Comparison of ENCODE assay signal across 17 cellular contexts in the genomic region with DNA sequence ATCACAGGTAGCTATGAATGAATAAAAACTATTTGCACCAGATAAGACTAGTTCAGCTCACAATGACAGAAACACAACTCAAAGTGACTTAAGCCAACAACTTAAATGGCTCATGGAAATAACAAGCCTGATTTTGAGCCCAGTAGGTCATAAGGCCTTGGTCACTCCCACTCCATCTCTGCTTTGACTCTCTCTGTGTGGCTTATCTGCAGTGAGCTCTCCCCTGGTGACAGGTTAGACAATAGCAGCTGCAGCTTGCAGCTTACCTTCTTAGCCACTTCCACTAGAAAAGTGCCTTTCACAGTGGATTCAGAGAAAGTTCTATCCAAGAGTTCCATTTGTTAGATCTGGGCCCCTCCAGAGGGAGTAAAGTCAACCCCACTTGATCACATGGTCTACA.
DNase-seq lines count a peak whose midpoint lies in the region; ATAC-seq and TF ChIP-seq lines count a peak whose summit lies in the region.
"Had no signal": no experiment of that assay in that cellular context is flagged by ENCODE, and none has a peak within 500 bp of the region (broad histone marks: within the 10 kb centered on the region; RNA-seq: fewer than 3 reads in every experiment).

No MANE protein-coding gene starts in this region.

- H3K36me3 Mint-ChIP-seq in WTC11 = no peaks in the 10 kb centered on the region
- H3K36me3 Mint-ChIP-seq in nephron progenitor cell (ENCODE audit: low read depth) = peaks cover 4% of the 10 kb centered on the region
- H3K36me3 Mint-ChIP-seq: CD14-positive monocyte had no signal

- H3K27ac Mint-ChIP-seq in WTC11 = no peak overlapping the region
- peak overlapping the region; percentile 45 for H3K27ac Mint-ChIP-seq in nephron progenitor cell

- DNase-seq in NCI-H82 (lab: John Stamatoyannopoulos, UW) (peak; percentile 3), NCI-H82 treated with DMSO at 0.1 percent for 48 hours (lab: John Stamatoyannopoulos, UW; ENCODE audit: unreplicated experiment) (no peak), ELF-1 (ENCODE audit: low read depth, low spot score) (peak; percentile 11), WTC11 (ENCODE audit: low spot score) (no peak), nephron progenitor cell (no peak), NCI-H2227 treated with DMSO at 0.1 percent for 48 hours (lab: John Stamatoyannopoulos, UW) (no peak), D341Med (ENCODE audit: low spot score) (no peak)
- DNase-seq: GF-D8, KBM-7, NCI-H1105 treated with DMSO at 0.1 percent for 48 hours, NCI-H1694 treated with DMSO at 0.1 percent for 48 hours, NCI-H524, SHP77 treated with DMSO at 0.1 percent for 48 hours had no signal

- H3K27me3 Mint-ChIP-seq in WTC11 (ENCODE audit: low read depth) (no peaks in the 10 kb centered on the region; the same call in 1 of the 2 replicates), nephron progenitor cell (ENCODE audit: low read depth, poor library complexity) (peaks cover 4% of the 10 kb centered on the region)

- H3K4me1 Mint-ChIP-seq in WTC11 (no peaks in the 10 kb centered on the region; the same call in 1 of the 2 replicates), nephron progenitor cell (peaks cover 36% of the 10 kb centered on the region)
- H3K4me1 Mint-ChIP-seq: CD14-positive monocyte had no signal

- H3K9me3 Mint-ChIP-seq in WTC11 (peaks cover 4% of the 10 kb centered on the region), nephron progenitor cell (peaks cover 4% of the 10 kb centered on the region)
- H3K9me3 Mint-ChIP-seq: CD14-positive monocyte had no signal

- ATAC-seq in WTC11 = peak; percentile 56
- no peak for ATAC-seq in GM18520 (IDR thresholded peaks at IDR 0.05; ENCODE audit: unreplicated experiment)
- ATAC-seq: HepG2, SK-N-SH treated with all-trans-retinoic acid at 6 μM for 48 hours had no signal

- POLR2A ChIA-PET in WTC11 (lab: Charles Lee) = no interaction called here

- TF ChIP-seq CTCF in WTC11 (IDR thresholded peaks at IDR 0.05) = no peak
- no peak for TF ChIP-seq CTCF in nephron progenitor cell (IDR thresholded peaks at IDR 0.05)

- CTCF ChIA-PET in WTC11 (lab: Charles Lee) = interaction anchor here (1.0 kb wide), 1 partner anchor 12 kb away, joined by 3 read pairs; no protein-coding TSS in a partner anchor

- no peak overlapping the region for H3K4me3 Mint-ChIP-seq in WTC11
- H3K4me3 Mint-ChIP-seq in nephron progenitor cell = no peak overlapping the region
- H3K4me3 Mint-ChIP-seq: CD14-positive monocyte had no signal

TF ChIP-seq in WTC11, 78 proteins besides CTCF, POLR2A, EP300 and RAD21 (continues in another document):
- no peak for TF ChIP-seq TEAD4 (CRISPR knock-in tag; IDR thresholded peaks at IDR 0.05)
- TF ChIP-seq, protein P1, sequence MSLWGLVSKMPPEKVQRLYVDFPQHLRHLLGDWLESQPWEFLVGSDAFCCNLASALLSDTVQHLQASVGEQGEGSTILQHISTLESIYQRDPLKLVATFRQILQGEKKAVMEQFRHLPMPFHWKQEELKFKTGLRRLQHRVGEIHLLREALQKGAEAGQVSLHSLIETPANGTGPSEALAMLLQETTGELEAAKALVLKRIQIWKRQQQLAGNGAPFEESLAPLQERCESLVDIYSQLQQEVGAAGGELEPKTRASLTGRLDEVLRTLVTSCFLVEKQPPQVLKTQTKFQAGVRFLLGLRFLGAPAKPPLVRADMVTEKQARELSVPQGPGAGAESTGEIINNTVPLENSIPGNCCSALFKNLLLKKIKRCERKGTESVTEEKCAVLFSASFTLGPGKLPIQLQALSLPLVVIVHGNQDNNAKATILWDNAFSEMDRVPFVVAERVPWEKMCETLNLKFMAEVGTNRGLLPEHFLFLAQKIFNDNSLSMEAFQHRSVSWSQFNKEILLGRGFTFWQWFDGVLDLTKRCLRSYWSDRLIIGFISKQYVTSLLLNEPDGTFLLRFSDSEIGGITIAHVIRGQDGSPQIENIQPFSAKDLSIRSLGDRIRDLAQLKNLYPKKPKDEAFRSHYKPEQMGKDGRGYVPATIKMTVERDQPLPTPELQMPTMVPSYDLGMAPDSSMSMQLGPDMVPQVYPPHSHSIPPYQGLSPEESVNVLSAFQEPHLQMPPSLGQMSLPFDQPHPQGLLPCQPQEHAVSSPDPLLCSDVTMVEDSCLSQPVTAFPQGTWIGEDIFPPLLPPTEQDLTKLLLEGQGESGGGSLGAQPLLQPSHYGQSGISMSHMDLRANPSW (CRISPR knock-in tag; conservative IDR thresholded peaks at IDR 0.05; ENCODE audit: low read depth) = no peak
- TF ChIP-seq, protein P2, sequence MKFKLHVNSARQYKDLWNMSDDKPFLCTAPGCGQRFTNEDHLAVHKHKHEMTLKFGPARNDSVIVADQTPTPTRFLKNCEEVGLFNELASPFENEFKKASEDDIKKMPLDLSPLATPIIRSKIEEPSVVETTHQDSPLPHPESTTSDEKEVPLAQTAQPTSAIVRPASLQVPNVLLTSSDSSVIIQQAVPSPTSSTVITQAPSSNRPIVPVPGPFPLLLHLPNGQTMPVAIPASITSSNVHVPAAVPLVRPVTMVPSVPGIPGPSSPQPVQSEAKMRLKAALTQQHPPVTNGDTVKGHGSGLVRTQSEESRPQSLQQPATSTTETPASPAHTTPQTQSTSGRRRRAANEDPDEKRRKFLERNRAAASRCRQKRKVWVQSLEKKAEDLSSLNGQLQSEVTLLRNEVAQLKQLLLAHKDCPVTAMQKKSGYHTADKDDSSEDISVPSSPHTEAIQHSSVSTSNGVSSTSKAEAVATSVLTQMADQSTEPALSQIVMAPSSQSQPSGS (CRISPR knock-in tag; IDR thresholded peaks at IDR 0.05; ENCODE audit: borderline replicate concordance, low read depth) = no peak
- TF ChIP-seq NR2C2 (CRISPR knock-in tag; IDR thresholded peaks at IDR 0.05) = no peak
- TF ChIP-seq, protein P3, sequence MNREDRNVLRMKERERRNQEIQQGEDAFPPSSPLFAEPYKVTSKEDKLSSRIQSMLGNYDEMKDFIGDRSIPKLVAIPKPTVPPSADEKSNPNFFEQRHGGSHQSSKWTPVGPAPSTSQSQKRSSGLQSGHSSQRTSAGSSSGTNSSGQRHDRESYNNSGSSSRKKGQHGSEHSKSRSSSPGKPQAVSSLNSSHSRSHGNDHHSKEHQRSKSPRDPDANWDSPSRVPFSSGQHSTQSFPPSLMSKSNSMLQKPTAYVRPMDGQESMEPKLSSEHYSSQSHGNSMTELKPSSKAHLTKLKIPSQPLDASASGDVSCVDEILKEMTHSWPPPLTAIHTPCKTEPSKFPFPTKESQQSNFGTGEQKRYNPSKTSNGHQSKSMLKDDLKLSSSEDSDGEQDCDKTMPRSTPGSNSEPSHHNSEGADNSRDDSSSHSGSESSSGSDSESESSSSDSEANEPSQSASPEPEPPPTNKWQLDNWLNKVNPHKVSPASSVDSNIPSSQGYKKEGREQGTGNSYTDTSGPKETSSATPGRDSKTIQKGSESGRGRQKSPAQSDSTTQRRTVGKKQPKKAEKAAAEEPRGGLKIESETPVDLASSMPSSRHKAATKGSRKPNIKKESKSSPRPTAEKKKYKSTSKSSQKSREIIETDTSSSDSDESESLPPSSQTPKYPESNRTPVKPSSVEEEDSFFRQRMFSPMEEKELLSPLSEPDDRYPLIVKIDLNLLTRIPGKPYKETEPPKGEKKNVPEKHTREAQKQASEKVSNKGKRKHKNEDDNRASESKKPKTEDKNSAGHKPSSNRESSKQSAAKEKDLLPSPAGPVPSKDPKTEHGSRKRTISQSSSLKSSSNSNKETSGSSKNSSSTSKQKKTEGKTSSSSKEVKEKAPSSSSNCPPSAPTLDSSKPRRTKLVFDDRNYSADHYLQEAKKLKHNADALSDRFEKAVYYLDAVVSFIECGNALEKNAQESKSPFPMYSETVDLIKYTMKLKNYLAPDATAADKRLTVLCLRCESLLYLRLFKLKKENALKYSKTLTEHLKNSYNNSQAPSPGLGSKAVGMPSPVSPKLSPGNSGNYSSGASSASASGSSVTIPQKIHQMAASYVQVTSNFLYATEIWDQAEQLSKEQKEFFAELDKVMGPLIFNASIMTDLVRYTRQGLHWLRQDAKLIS (CRISPR knock-in tag; IDR thresholded peaks at IDR 0.05; ENCODE audit: borderline replicate concordance) = no peak
- TF ChIP-seq ZNF671 (CRISPR knock-in tag; IDR thresholded peaks at IDR 0.05) = no peak
- TF ChIP-seq FOXJ3 (CRISPR knock-in tag; IDR thresholded peaks at IDR 0.05; ENCODE audit: borderline replicate concordance) = no peak
- no peak for TF ChIP-seq EMX1 (CRISPR knock-in tag; IDR thresholded peaks at IDR 0.05)
- TF ChIP-seq, protein P4, sequence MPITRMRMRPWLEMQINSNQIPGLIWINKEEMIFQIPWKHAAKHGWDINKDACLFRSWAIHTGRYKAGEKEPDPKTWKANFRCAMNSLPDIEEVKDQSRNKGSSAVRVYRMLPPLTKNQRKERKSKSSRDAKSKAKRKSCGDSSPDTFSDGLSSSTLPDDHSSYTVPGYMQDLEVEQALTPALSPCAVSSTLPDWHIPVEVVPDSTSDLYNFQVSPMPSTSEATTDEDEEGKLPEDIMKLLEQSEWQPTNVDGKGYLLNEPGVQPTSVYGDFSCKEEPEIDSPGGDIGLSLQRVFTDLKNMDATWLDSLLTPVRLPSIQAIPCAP (CRISPR knock-in tag; IDR thresholded peaks at IDR 0.05) = no peak
- TF ChIP-seq, protein P5, sequence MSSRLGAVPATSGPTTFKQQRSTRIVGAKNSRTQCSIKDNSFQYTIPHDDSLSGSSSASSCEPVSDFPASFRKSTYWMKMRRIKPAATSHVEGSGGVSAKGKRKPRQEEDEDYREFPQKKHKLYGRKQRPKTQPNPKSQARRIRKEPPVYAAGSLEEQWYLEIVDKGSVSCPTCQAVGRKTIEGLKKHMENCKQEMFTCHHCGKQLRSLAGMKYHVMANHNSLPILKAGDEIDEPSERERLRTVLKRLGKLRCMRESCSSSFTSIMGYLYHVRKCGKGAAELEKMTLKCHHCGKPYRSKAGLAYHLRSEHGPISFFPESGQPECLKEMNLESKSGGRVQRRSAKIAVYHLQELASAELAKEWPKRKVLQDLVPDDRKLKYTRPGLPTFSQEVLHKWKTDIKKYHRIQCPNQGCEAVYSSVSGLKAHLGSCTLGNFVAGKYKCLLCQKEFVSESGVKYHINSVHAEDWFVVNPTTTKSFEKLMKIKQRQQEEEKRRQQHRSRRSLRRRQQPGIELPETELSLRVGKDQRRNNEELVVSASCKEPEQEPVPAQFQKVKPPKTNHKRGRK (CRISPR knock-in tag; IDR thresholded peaks at IDR 0.05; ENCODE audit: borderline replicate concordance) = no peak
- TF ChIP-seq ZNF121 (CRISPR knock-in tag; IDR thresholded peaks at IDR 0.05) = no peak
- TF ChIP-seq, protein P6, sequence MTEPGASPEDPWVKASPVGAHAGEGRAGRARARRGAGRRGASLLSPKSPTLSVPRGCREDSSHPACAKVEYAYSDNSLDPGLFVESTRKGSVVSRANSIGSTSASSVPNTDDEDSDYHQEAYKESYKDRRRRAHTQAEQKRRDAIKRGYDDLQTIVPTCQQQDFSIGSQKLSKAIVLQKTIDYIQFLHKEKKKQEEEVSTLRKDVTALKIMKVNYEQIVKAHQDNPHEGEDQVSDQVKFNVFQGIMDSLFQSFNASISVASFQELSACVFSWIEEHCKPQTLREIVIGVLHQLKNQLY (CRISPR knock-in tag; IDR thresholded peaks at IDR 0.05) = no peak
- TF ChIP-seq NR3C1 (CRISPR knock-in tag; conservative IDR thresholded peaks at IDR 0.05; ENCODE audit: low read depth) = no peak
- TF ChIP-seq GRHL2 (CRISPR knock-in tag; IDR thresholded peaks at IDR 0.05; ENCODE audit: insufficient replicate concordance, severe bottlenecking) = no peak

Comparison
In these comparisons a context has a peak if more than half of its experiments do, and no peak if none do; other contexts are left out.
1. DNase-seq: peak in NCI-H82 (single experiment) and ELF-1 (single experiment); none in NCI-H82 treated with DMSO at 0.1 percent for 48 hours (single experiment), WTC11 (single experiment), nephron progenitor cell (single experiment), NCI-H2227 treated with DMSO at 0.1 percent for 48 hours (single experiment) and D341Med (single experiment).